In genomic region chr9:117555964-117556629, GRCh38 we compare ENCODE assay signal across 8 cellular contexts.
DNase-seq lines count a peak whose midpoint lies in the region; ATAC-seq, FAIRE-seq and TF ChIP-seq lines count a peak whose summit lies in the region.

No MANE protein-coding gene starts in this region.

- no peaks in the 10 kb centered on the region for H3K27me3 ChIP-seq in cardiac muscle cell

- H3K27ac ChIP-seq in cardiac muscle cell = no peak overlapping the region

- CTCF ChIA-PET in HEK293T (lab: Yijun Ruan, JAX) = interaction anchor here (1.2 kb wide), 1 partner anchor 70 kb away, joined by 5 read pairs; no protein-coding TSS in a partner anchor
- CTCF ChIA-PET in activated CD8-positive, alpha-beta T cell treated with anti-CD3 and anti-CD28 coated beads for 36 hours (lab: Charles Lee) = no interaction called here

- H3K36me3 ChIP-seq in cardiac muscle cell = no peaks in the 10 kb centered on the region

- H3K4me3 Mint-ChIP-seq in activated CD8-positive, alpha-beta T cell treated with anti-CD3 and anti-CD28 coated beads for 36 hours = no peak overlapping the region

- H3K36me3 Mint-ChIP-seq in activated CD8-positive, alpha-beta T cell treated with anti-CD3 and anti-CD28 coated beads for 36 hours (ENCODE audit: low read depth) = no peaks in the 10 kb centered on the region

- TF ChIP-seq CTCF in cardiac muscle cell (IDR thresholded peaks at IDR 0.05; ENCODE audit: low read depth, low read length) = peak; percentile 42
- peak; percentile 40 for TF ChIP-seq CTCF in activated CD8-positive, alpha-beta T cell treated with anti-CD3 and anti-CD28 coated beads for 36 hours (IDR thresholded peaks at IDR 0.05)

- ATAC-seq in Right ventricle myocardium inferior = no peak
- ATAC-seq in activated CD8-positive, alpha-beta T cell treated with anti-CD3 and anti-CD28 coated beads for 36 hours = no peak

- H3K27ac Mint-ChIP-seq in activated CD8-positive, alpha-beta T cell treated with anti-CD3 and anti-CD28 coated beads for 36 hours = no peak overlapping the region

- no peak overlapping the region for H3K4me3 ChIP-seq in cardiac muscle cell

- no peaks in the 10 kb centered on the region for H3K4me1 Mint-ChIP-seq in activated CD8-positive, alpha-beta T cell treated with anti-CD3 and anti-CD28 coated beads for 36 hours (ENCODE audit: low read depth)

- H3K27me3 Mint-ChIP-seq in activated CD8-positive, alpha-beta T cell treated with anti-CD3 and anti-CD28 coated beads for 36 hours = peaks cover under 1% of the 10 kb centered on the region

- H3K4me1 ChIP-seq in cardiac muscle cell (ENCODE audit: low read depth) = no peaks in the 10 kb centered on the region

- no peak for FAIRE-seq in frontal cortex (lab: Jason Lieb, UNC)

- no peaks in the 10 kb centered on the region for H3K9me3 Mint-ChIP-seq in activated CD8-positive, alpha-beta T cell treated with anti-CD3 and anti-CD28 coated beads for 36 hours

- no peaks in the 10 kb centered on the region for H3K9me3 ChIP-seq in cardiac muscle cell (ENCODE audit: low read depth)

- peak; percentile 7 to 22 for DNase-seq in cardiac muscle cell (ENCODE audit: low read depth in 1 of 2, low spot score in 1 of 2)
- DNase-seq in Right ventricle myocardium inferior (ENCODE audit: missing footprints) = no peak
- DNase-seq in HEK293T (ENCODE audit: extremely low spot score) = peak; percentile 49
- peak; percentile 24 for DNase-seq in MV-4-11 (lab: John Stamatoyannopoulos, UW)
- peak; percentile 70 for DNase-seq in activated CD8-positive, alpha-beta T cell treated with anti-CD3 and anti-CD28 coated beads for 36 hours
- DNase-seq in hepatic stellate cell (ENCODE audit: low spot score) = peak; percentile 17
- DNase-seq in stimulated activated CD4-positive, alpha-beta T cell treated with anti-CD3 and anti-CD28 coated beads, Interleukin-15, amount 100 ng/mL, for 48 hours (ENCODE audit: low read depth in 2 of 2) = peak; percentile 4 to 24
- DNase-seq in frontal cortex (ENCODE audit: low spot score in 2 of 2) = no peak

- intact Hi-C loops in Right ventricle myocardium inferior (cut with DNase I) = no loop called here
- intact Hi-C loops in activated CD8-positive, alpha-beta T cell treated with anti-CD3 and anti-CD28 coated beads for 36 hours (cut with micrococcal nuclease) = no loop called here

- POLR2A ChIA-PET in HEK293T (lab: Yijun Ruan, JAX) = no interaction called here
- POLR2A ChIA-PET in activated CD8-positive, alpha-beta T cell treated with anti-CD3 and anti-CD28 coated beads for 36 hours (lab: Charles Lee) = no interaction called here

TF ChIP-seq in HEK293T, 16 proteins besides CTCF, POLR2A, EP300 and RAD21:
- TF ChIP-seq FOXK2 (IDR thresholded peaks at IDR 0.05) (no peak), FOXA1 (IDR thresholded peaks at IDR 0.05) (no peak), L3MBTL2 (conservative IDR thresholded peaks at IDR 0.05) (no peak), PKNOX1 (IDR thresholded peaks at IDR 0.05) (no peak), CTBP1 (IDR thresholded peaks at IDR 0.05; ENCODE audit: borderline replicate concordance) (no peak), SP1 (IDR thresholded peaks at IDR 0.05) (no peak), BHLHE40 (IDR thresholded peaks at IDR 0.05; ENCODE audit: borderline replicate concordance) (no peak), SUZ12 (IDR thresholded peaks at IDR 0.05) (no peak), HDGF (IDR thresholded peaks at IDR 0.05; ENCODE audit: borderline replicate concordance) (no peak), ELF4 (IDR thresholded peaks at IDR 0.05) (no peak), NFRKB (IDR thresholded peaks at IDR 0.05) (no peak), ARNT (IDR thresholded peaks at IDR 0.05) (no peak), FOXM1 (IDR thresholded peaks at IDR 0.05; ENCODE audit: borderline replicate concordance) (no peak), TARDBP (IDR thresholded peaks at IDR 0.05) (no peak), LEF1 (IDR thresholded peaks at IDR 0.05; ENCODE audit: borderline replicate concordance) (no peak)

Comparison
In these comparisons a context has a peak if more than half of its experiments do, and no peak if none do; other contexts are left out.
1. DNase-seq: peak in cardiac muscle cell (2 of 2), HEK293T (single experiment), MV-4-11 (single experiment), activated CD8-positive, alpha-beta T cell treated with anti-CD3 and anti-CD28 coated beads for 36 hours (single experiment), hepatic stellate cell (single experiment) and stimulated activated CD4-positive, alpha-beta T cell treated with anti-CD3 and anti-CD28 coated beads, Interleukin-15, amount 100 ng/mL, for 48 hours (2 of 2); none in Right ventricle myocardium inferior (single experiment) and frontal cortex (0 of 2).